15 cellular contexts compared by ENCODE assay signal in genomic region chr17:76714336-76714735, GRCh38. TPM values are rescaled to one million over a fixed set of nuclear protein-coding genes. Genes with fewer than 3 reads are reported as not detected.
A peak's percentile ranks its signal among the peaks of the same experiment; 100 is the strongest.
DNase-seq lines count a peak whose midpoint lies in the region; TF ChIP-seq lines count a peak whose summit lies in the region.
"Had no signal": no experiment of that assay in that cellular context is flagged by ENCODE, and none has a peak within 500 bp of the region (broad histone marks: within the 10 kb centered on the region; RNA-seq: fewer than 3 reads in every experiment).

No MANE protein-coding gene starts in this region.

- H2BK5ac ChIP-seq in mesenchymal stem cell (ENCODE audit: low read depth, low read length, poor library complexity, severe bottlenecking) = no peak overlapping the region

- in situ Hi-C loops in GM13976 (cut with MboI; ENCODE audit: low sequenced_read_pairs, unreplicated experiment) = no loop called here

- peaks cover 23% of the 10 kb centered on the region for H3K79me1 ChIP-seq in mesenchymal stem cell (replicated peaks; ENCODE audit: low read length, poor library complexity, severe bottlenecking)

- WGBS in mesenchymal stem cell = 72% methylated on average over 5 of the region's 5 CpGs
- whole genome bisulfite sequencing in stomach, 5 donors = 74 to 85% (median 83%) methylated on average over 5 of the region's 5 CpGs
- WGBS in suprapubic skin = 77% methylated on average over 5 of the region's 5 CpGs

- no peak overlapping the region for H3K18ac ChIP-seq in mesenchymal stem cell (ENCODE audit: low read depth in 1 of 2, low read length in 2 of 2)

- H3K36me3 ChIP-seq in Loucy (ENCODE audit: insufficient read depth, low read length) (peaks cover 44% of the 10 kb centered on the region; the same call in 1 of the 2 replicates), mesenchymal stem cell (ENCODE audit: control insufficient read depth in 1 of 2, insufficient read depth in 2 of 2, low read depth in 1 of 2, low read length in 2 of 2) (peaks cover 37 to 53% of the 10 kb centered on the region in 2 experiments), stomach (peaks cover 55 to 67% (median 63%) of the 10 kb centered on the region in 4 donors), suprapubic skin (peaks cover 52% of the 10 kb centered on the region)

- H3K27me3 ChIP-seq in Loucy (ENCODE audit: insufficient read depth, low read length, poor library complexity, severe bottlenecking) (no peaks in the 10 kb centered on the region), mesenchymal stem cell (ENCODE audit: control insufficient read depth in 1 of 2, insufficient read depth in 1 of 2, low read length in 2 of 2) (no peaks in the 10 kb centered on the region), stomach (no peaks in the 10 kb centered on the region), suprapubic skin (no peaks in the 10 kb centered on the region)

- no peak overlapping the region for H3K4me3 Mint-ChIP-seq in activated T-cell treated with anti-CD3 and anti-CD28 coated beads, Interleukin-2, amount 50 U/mL, for 24 hours
- H3K4me3 Mint-ChIP-seq: activated naive CD4-positive, alpha-beta T cell treated with anti-CD3 and anti-CD28 coated beads, Interleukin-2, amount 10 ng/mL, durations not matched to agents 7 days and 5 days had no signal

- no peak overlapping the region for H2BK15ac ChIP-seq in mesenchymal stem cell (ENCODE audit: low read depth, poor library complexity, severe bottlenecking)

- no peak overlapping the region for H3K4me3 ChIP-seq in Loucy (ENCODE audit: low read length, poor library complexity, severe bottlenecking)
- no peak overlapping the region for H3K4me3 ChIP-seq in mesenchymal stem cell (ENCODE audit: insufficient read depth in 1 of 2, low read depth in 1 of 2, low read length in 2 of 2)
- no peak overlapping the region for H3K4me3 ChIP-seq in stomach
- no peak overlapping the region for H3K4me3 ChIP-seq in suprapubic skin
- H3K4me3 ChIP-seq: coronary artery, prostate gland had no signal

- no peak for TF ChIP-seq CTCF in Loucy (conservative IDR thresholded peaks at IDR 0.05; ENCODE audit: low read length)
- no peak for TF ChIP-seq CTCF in stomach (IDR thresholded peaks at IDR 0.05)
- TF ChIP-seq CTCF in GM13976 (IDR thresholded peaks at IDR 0.05; ENCODE audit: borderline replicate concordance, control extremely low read depth, extremely low read depth, insufficient read depth, missing control alignments) = no peak
- no peak for TF ChIP-seq CTCF in suprapubic skin (IDR thresholded peaks at IDR 0.05)

- no peak overlapping the region for H2AFZ ChIP-seq in Loucy (ENCODE audit: low read length)
- H2AFZ ChIP-seq in mesenchymal stem cell (ENCODE audit: low read depth, low read length) = no peak overlapping the region

- H3K4me2 ChIP-seq in Loucy (ENCODE audit: low read depth, low read length, poor library complexity, severe bottlenecking) (peak overlapping the region; percentile 55), mesenchymal stem cell (ENCODE audit: low read length, poor library complexity, severe bottlenecking) (no peak overlapping the region)

- H3K23ac ChIP-seq in mesenchymal stem cell (ENCODE audit: low read length in 2 of 2) = no peak overlapping the region

- no peaks in the 10 kb centered on the region for H4K20me1 ChIP-seq in Loucy (ENCODE audit: insufficient read depth, low read length, poor library complexity, severe bottlenecking)

- H3K4me1 Mint-ChIP-seq in activated T-cell treated with anti-CD3 and anti-CD28 coated beads, Interleukin-2, amount 50 U/mL, for 24 hours (ENCODE audit: low read depth) = peaks cover 62% of the 10 kb centered on the region

- H3K9me3 Mint-ChIP-seq in activated T-cell treated with anti-CD3 and anti-CD28 coated beads, Interleukin-2, amount 50 U/mL, for 24 hours = no peaks in the 10 kb centered on the region
- H3K9me3 Mint-ChIP-seq: activated naive CD4-positive, alpha-beta T cell treated with anti-CD3 and anti-CD28 coated beads, Interleukin-2, amount 10 ng/mL, durations not matched to agents 7 days and 5 days; type B pancreatic cell had no signal

- peaks cover 14% of the 10 kb centered on the region; the same call in 1 of the 2 replicates for H3K79me2 ChIP-seq in Loucy (ENCODE audit: insufficient read depth, low read length)

- H2BK12ac ChIP-seq in mesenchymal stem cell (ENCODE audit: low read length in 2 of 2) = peak overlapping the region; percentile 35 to 38

- H3K9me2 ChIP-seq in Loucy (replicated peaks; ENCODE audit: low read depth, low read length) = no peaks in the 10 kb centered on the region

- H3K14ac ChIP-seq in mesenchymal stem cell (ENCODE audit: low read length in 2 of 2) = no peak overlapping the region

- H3K27me3 Mint-ChIP-seq in activated T-cell treated with anti-CD3 and anti-CD28 coated beads, Interleukin-2, amount 50 U/mL, for 24 hours = no peaks in the 10 kb centered on the region
- H3K27me3 Mint-ChIP-seq: type B pancreatic cell had no signal

- intact Hi-C loops in stomach (cut with DNase I; ENCODE audit: low total_unique reads) = no loop called here

- TF ChIP-seq POLR2A in stomach (IDR thresholded peaks at IDR 0.05) (no peak), suprapubic skin (IDR thresholded peaks at IDR 0.05) (no peak)

- H3K36me3 Mint-ChIP-seq in activated T-cell treated with anti-CD3 and anti-CD28 coated beads, Interleukin-2, amount 50 U/mL, for 24 hours (ENCODE audit: low read depth) = peaks cover 65% of the 10 kb centered on the region

- H3K4me1 ChIP-seq in Loucy (ENCODE audit: insufficient read depth, low read length, poor library complexity, severe bottlenecking) = peaks cover 41% of the 10 kb centered on the region
- H3K4me1 ChIP-seq in mesenchymal stem cell (ENCODE audit: control insufficient read depth, insufficient read depth, low read depth, low read length) = peaks cover 17% of the 10 kb centered on the region
- peaks cover 24 to 63% (median 45%) of the 10 kb centered on the region in 4 donors for H3K4me1 ChIP-seq in stomach
- H3K4me1 ChIP-seq in suprapubic skin = peaks cover 36% of the 10 kb centered on the region

- H3K27ac ChIP-seq in mesenchymal stem cell (ENCODE audit: low read length, poor library complexity, severe bottlenecking) (no peak overlapping the region), stomach (peak overlapping the region in 4 of 5 donors; percentile 25 to 81 (median 74)), suprapubic skin (no peak overlapping the region)
- H3K27ac ChIP-seq: prostate gland had no signal

- peaks cover 6% of the 10 kb centered on the region; the same call in 1 of the 2 replicates for H3F3A ChIP-seq in Loucy (ENCODE audit: low read depth)

- no peak for TF ChIP-seq EP300 in stomach (IDR thresholded peaks at IDR 0.05)
- no peak for TF ChIP-seq EP300 in suprapubic skin (IDR thresholded peaks at IDR 0.05)

- H3K9ac ChIP-seq in Loucy (ENCODE audit: low read depth, low read length, poor library complexity, severe bottlenecking) (peak overlapping the region; percentile 13), mesenchymal stem cell (ENCODE audit: low read length) (peak overlapping the region; percentile 67)

- H4K91ac ChIP-seq in mesenchymal stem cell (ENCODE audit: low read length) = no peak overlapping the region

- H3K9me3 ChIP-seq in Loucy (ENCODE audit: insufficient read depth, low read depth, low read length) (no peaks in the 10 kb centered on the region), mesenchymal stem cell (ENCODE audit: control insufficient read depth, low read length) (no peaks in the 10 kb centered on the region), stomach (no peaks in the 10 kb centered on the region), suprapubic skin (no peaks in the 10 kb centered on the region)
- H3K9me3 ChIP-seq: prostate gland had no signal

- no peak overlapping the region for H2BK120ac ChIP-seq in mesenchymal stem cell (ENCODE audit: low read depth, low read length)

- H3K4ac ChIP-seq in mesenchymal stem cell (ENCODE audit: low read depth in 1 of 2, low read length in 2 of 2) = no peak overlapping the region

- peak overlapping the region; percentile 5 for H3K27ac Mint-ChIP-seq in activated T-cell treated with anti-CD3 and anti-CD28 coated beads, Interleukin-2, amount 50 U/mL, for 24 hours
- H3K27ac Mint-ChIP-seq: type B pancreatic cell had no signal

- DNase-seq in activated T-cell treated with anti-CD3 and anti-CD28 coated beads, Interleukin-2, amount 50 U/mL, for 24 hours = no peak
- DNase-seq in activated T-cell treated with anti-CD3 and anti-CD28 coated beads, Interleukin-2, amount 50 U/mL, for 1 hour = no peak
- no peak for DNase-seq in mesenchymal stem cell
- DNase-seq in stomach = no peak
- no peak for DNase-seq in GM13976 (ENCODE audit: low spot score)
- DNase-seq in mesenteric fat pad (ENCODE audit: low spot score) = no peak
- DNase-seq in suprapubic skin (ENCODE audit: low spot score in 2 of 2) = no peak
- DNase-seq: GOT3, NCI-H2081 treated with DMSO at 0.1 percent for 48 hours, NCI-H510A treated with DMSO at 0.1 percent for 48 hours had no signal

- peak overlapping the region; percentile 66 for H2AK5ac ChIP-seq in mesenchymal stem cell (ENCODE audit: low read length, severe bottlenecking)

- no peak overlapping the region for H4K8ac ChIP-seq in mesenchymal stem cell (ENCODE audit: low read length)

RNA-seq across cellular contexts. Expression of gene MXRA7, which starts 3.6 kb away (rescaled TPM):
- polyA plus RNA-seq in mesenchymal stem cell (2013, experiment 1 of 2) = 167 TPM
- 173 TPM for polyA plus RNA-seq in mesenchymal stem cell (2013, experiment 2 of 2)
- total RNA-seq in stomach (100 to 1,000 TPM in 2 of 5 donors, 10 to 100 TPM in 3; 41.4 to 209 (median 86.9) TPM), mesenteric fat pad (193 TPM), suprapubic skin (10 to 100 TPM; 44.5 to 67.8 (median 56.9) TPM)
- polyA plus RNA-seq in stomach = 100 to 1,000 TPM in 1 of 3 donors, 10 to 100 TPM in 2; 44.5 to 102 (median 54.5) TPM

RNA-seq across cellular contexts. Expression of gene JMJD6, which starts 12.1 kb away (rescaled TPM):
- polyA plus RNA-seq in mesenchymal stem cell (2013, experiment 1 of 2) = 23.3 TPM
- polyA plus RNA-seq in mesenchymal stem cell (2013, experiment 2 of 2) = 24.1 TPM
- total RNA-seq in stomach (10 to 100 TPM in 3 of 5 donors, 1 to 10 TPM in 2; 9.3 to 47.3 (median 16.5) TPM), mesenteric fat pad (55.3 TPM), suprapubic skin (10 to 100 TPM; 13.8 to 22.1 (median 17.7) TPM)
- polyA plus RNA-seq in stomach = 10 to 100 TPM; 25.8 to 32.5 (median 28.5) TPM

RNA-seq across cellular contexts. Expression of gene METTL23, which starts 12.3 kb away (rescaled TPM):
- 35.5 TPM for polyA plus RNA-seq in mesenchymal stem cell (2013, experiment 1 of 2)
- polyA plus RNA-seq in mesenchymal stem cell (2013, experiment 2 of 2) = 38.7 TPM
- total RNA-seq in stomach (10 to 100 TPM in 4 of 5 donors, 1 to 10 TPM in 1; 1.2 to 72.1 (median 15.5) TPM), mesenteric fat pad (32.2 TPM), suprapubic skin (10 to 100 TPM; 20.6 to 29.9 (median 23.0) TPM)
- polyA plus RNA-seq in stomach = 10 to 100 TPM; 35.4 to 42.0 (median 35.6) TPM

RNA-seq across cellular contexts. Expression of gene SRSF2, which starts 22.8 kb away (rescaled TPM):
- polyA plus RNA-seq in mesenchymal stem cell (2013, experiment 1 of 2) = 127 TPM
- 137 TPM for polyA plus RNA-seq in mesenchymal stem cell (2013, experiment 2 of 2)
- total RNA-seq in stomach (100 to 1,000 TPM; 166 to 340 (median 280) TPM), mesenteric fat pad (179 TPM), suprapubic skin (100 to 1,000 TPM; 170 to 253 (median 186) TPM)
- polyA plus RNA-seq in stomach = 100 to 1,000 TPM in 2 of 3 donors, 10 to 100 TPM in 1; 96.4 to 166 (median 106) TPM

RNA-seq across cellular contexts. Expression of gene MFSD11, which starts 23.6 kb away (rescaled TPM):
- polyA plus RNA-seq in mesenchymal stem cell (2013, experiment 1 of 2) = 24.6 TPM
- polyA plus RNA-seq in mesenchymal stem cell (2013, experiment 2 of 2) = 23.7 TPM
- total RNA-seq in stomach (10 to 100 TPM in 4 of 5 donors, 1 to 10 TPM in 1; 7.0 to 66.1 (median 46.8) TPM), mesenteric fat pad (23.2 TPM), suprapubic skin (10 to 100 TPM; 31.5 to 78.8 (median 37.2) TPM)
- 10 to 100 TPM in 1 of 3 donors, 1 to 10 TPM in 2; 7.2 to 11.2 (median 9.3) TPM for polyA plus RNA-seq in stomach

Comparison
In these comparisons a context has a peak if more than half of its experiments do, and no peak if none do; other contexts are left out.
1. H3K27ac ChIP-seq: peak in stomach (4 of 5); none in mesenchymal stem cell (single experiment) and suprapubic skin (single experiment).